18 cellular contexts compared by ENCODE assay signal in the genomic region with DNA sequence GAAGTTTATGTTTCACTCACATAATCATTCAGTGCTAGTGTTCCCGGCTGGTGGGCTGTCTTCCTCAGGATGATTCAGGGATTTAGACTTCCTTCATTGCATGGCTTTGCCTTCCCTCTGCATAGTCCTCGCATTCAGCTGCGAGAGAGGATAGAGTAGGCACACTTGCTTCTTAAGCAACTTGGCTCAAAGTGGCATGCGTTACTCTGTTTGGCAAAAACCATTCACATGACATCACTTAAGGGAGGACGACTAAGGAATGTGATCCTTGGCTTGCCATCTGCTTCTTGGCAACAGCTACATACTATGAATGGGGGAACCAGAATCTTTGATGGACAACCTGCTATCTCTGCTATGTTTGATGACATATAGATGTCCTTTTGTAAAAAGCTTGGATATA.
DNase-seq lines count a peak whose midpoint lies in the region; ATAC-seq and TF ChIP-seq lines count a peak whose summit lies in the region.
"Had no signal": no experiment of that assay in that cellular context is flagged by ENCODE, and none has a peak within 500 bp of the region (broad histone marks: within the 10 kb centered on the region; RNA-seq: fewer than 3 reads in every experiment).

No MANE protein-coding gene starts in this region.

- H3K4me3 ChIP-seq in MG63 (no peak overlapping the region), mesenchymal stem cell (ENCODE audit: insufficient read depth in 1 of 2, low read depth in 1 of 2, low read length in 2 of 2) (no peak overlapping the region)
- H3K4me3 ChIP-seq: ovary had no signal

- H3K9me3 Mint-ChIP-seq in endothelial cell (ENCODE audit: unreplicated experiment), result no peaks in the 10 kb centered on the region
- H3K9me3 Mint-ChIP-seq in activated T-helper 17 cell treated with anti-CD3 and anti-CD28 coated beads, Interleukin-2, amount 50 U/mL, for 72 hours, result peaks cover 7% of the 10 kb centered on the region

- H3K27ac ChIP-seq in mesenchymal stem cell (ENCODE audit: low read length, poor library complexity, severe bottlenecking), result no peak overlapping the region
- H3K27ac ChIP-seq: ovary had no signal

- no peak overlapping the region for H2BK15ac ChIP-seq in mesenchymal stem cell (ENCODE audit: low read depth, poor library complexity, severe bottlenecking)

- H4K91ac ChIP-seq in mesenchymal stem cell (ENCODE audit: low read length), result no peak overlapping the region

- H3K27ac Mint-ChIP-seq in endothelial cell (ENCODE audit: unreplicated experiment), result peak overlapping the region; percentile 84
- H3K27ac Mint-ChIP-seq in activated T-helper 17 cell treated with anti-CD3 and anti-CD28 coated beads, Interleukin-2, amount 50 U/mL, for 72 hours, result no peak overlapping the region
- H3K27ac Mint-ChIP-seq: activated B cell treated with CpG ODN at 0.5 μM for 24 hours had no signal

- no peaks in the 10 kb centered on the region for H3K27me3 ChIP-seq in MG63
- no peaks in the 10 kb centered on the region for H3K27me3 ChIP-seq in mesenchymal stem cell (ENCODE audit: control insufficient read depth in 1 of 2, insufficient read depth in 1 of 2, low read length in 2 of 2)
- H3K27me3 ChIP-seq: ovary had no signal

- 65% methylated on average over 5 of the region's 5 CpGs for WGBS in mesenchymal stem cell

- no peak overlapping the region for H3K9ac ChIP-seq in mesenchymal stem cell (ENCODE audit: low read length)

- no peak overlapping the region for H2AK5ac ChIP-seq in mesenchymal stem cell (ENCODE audit: low read length, severe bottlenecking)

- H3K36me3 ChIP-seq in MG63 (no peaks in the 10 kb centered on the region), mesenchymal stem cell (ENCODE audit: control insufficient read depth in 1 of 2, insufficient read depth in 2 of 2, low read depth in 1 of 2, low read length in 2 of 2) (no peaks in the 10 kb centered on the region)
- H3K36me3 ChIP-seq: ovary had no signal

- H2BK5ac ChIP-seq in mesenchymal stem cell (ENCODE audit: low read depth, low read length, poor library complexity, severe bottlenecking), result no peak overlapping the region

- H3K9me3 ChIP-seq in MG63 (no peaks in the 10 kb centered on the region), mesenchymal stem cell (ENCODE audit: control insufficient read depth, low read length) (no peaks in the 10 kb centered on the region)
- H3K9me3 ChIP-seq: ovary had no signal

- peaks cover 2% of the 10 kb centered on the region for H3K27me3 Mint-ChIP-seq in endothelial cell (ENCODE audit: unreplicated experiment)
- no peaks in the 10 kb centered on the region for H3K27me3 Mint-ChIP-seq in activated T-helper 17 cell treated with anti-CD3 and anti-CD28 coated beads, Interleukin-2, amount 50 U/mL, for 72 hours
- H3K27me3 Mint-ChIP-seq: activated B cell treated with CpG ODN at 0.5 μM for 24 hours had no signal

- H3K23ac ChIP-seq in mesenchymal stem cell (ENCODE audit: low read length in 2 of 2), result no peak overlapping the region

- no peak overlapping the region for H2BK12ac ChIP-seq in mesenchymal stem cell (ENCODE audit: low read length in 2 of 2)

- H3K4me3 Mint-ChIP-seq in endothelial cell (ENCODE audit: unreplicated experiment), result no peak overlapping the region
- no peak overlapping the region for H3K4me3 Mint-ChIP-seq in activated T-helper 17 cell treated with anti-CD3 and anti-CD28 coated beads, Interleukin-2, amount 50 U/mL, for 72 hours
- H3K4me3 Mint-ChIP-seq: activated B cell treated with CpG ODN at 0.5 μM for 24 hours had no signal

- H3K79me1 ChIP-seq in mesenchymal stem cell (replicated peaks; ENCODE audit: low read length, poor library complexity, severe bottlenecking), result no peaks in the 10 kb centered on the region

- no peak overlapping the region for H3K4me2 ChIP-seq in mesenchymal stem cell (ENCODE audit: low read length, poor library complexity, severe bottlenecking)

- H3K18ac ChIP-seq in mesenchymal stem cell (ENCODE audit: low read depth in 1 of 2, low read length in 2 of 2), result no peak overlapping the region

- no peak overlapping the region for H3K4ac ChIP-seq in mesenchymal stem cell (ENCODE audit: low read depth in 1 of 2, low read length in 2 of 2)

- in situ Hi-C loops in ACHN (cut with HindIII; ENCODE audit: low pct_ligation_motif_present, low pct_unique_long_range_greater_than_20kb, low sequenced_read_pairs), result no loop called here

- H4K8ac ChIP-seq in mesenchymal stem cell (ENCODE audit: low read length), result no peak overlapping the region

- H3K4me1 Mint-ChIP-seq in endothelial cell (ENCODE audit: unreplicated experiment), result peaks cover 44% of the 10 kb centered on the region
- H3K4me1 Mint-ChIP-seq in activated T-helper 17 cell treated with anti-CD3 and anti-CD28 coated beads, Interleukin-2, amount 50 U/mL, for 72 hours, result no peaks in the 10 kb centered on the region
- H3K4me1 Mint-ChIP-seq: activated B cell treated with CpG ODN at 0.5 μM for 24 hours had no signal

- DNase-seq in ACHN (peak; percentile 20), MG63 (peak; percentile 5), endothelial cell (ENCODE audit: low spot score) (no peak), mesenchymal stem cell (peak; percentile 3), activated T-cell treated with anti-CD3 and anti-CD28 coated beads for 4 hours (no peak), GF-D8 (lab: John Stamatoyannopoulos, UW) (no peak), NCI-H2107 (lab: John Stamatoyannopoulos, UW) (no peak)
- DNase-seq: activated B cell treated with CpG ODN at 0.5 μM for 24 hours; activated effector memory CD4-positive, alpha-beta T cell treated with Interleukin-2 at 50 U/mL for 16 hours; foreskin melanocyte; H7; IMR-90; NCI-H1694; NCI-H510A; ovary; stimulated activated CD4-positive, alpha-beta T cell treated with anti-CD3 and anti-CD28 coated beads, Interleukin-2, amount 100 ng/mL, for 48 hours; T-helper 2 cell had no signal

- H3K4me1 ChIP-seq in mesenchymal stem cell (ENCODE audit: control insufficient read depth, insufficient read depth, low read depth, low read length), result no peaks in the 10 kb centered on the region

- no peaks in the 10 kb centered on the region for H3K36me3 Mint-ChIP-seq in endothelial cell (ENCODE audit: low read depth, unreplicated experiment)
- H3K36me3 Mint-ChIP-seq in activated T-helper 17 cell treated with anti-CD3 and anti-CD28 coated beads, Interleukin-2, amount 50 U/mL, for 72 hours (ENCODE audit: low read depth), result no peaks in the 10 kb centered on the region

- H3K14ac ChIP-seq in mesenchymal stem cell (ENCODE audit: low read length in 2 of 2), result no peak overlapping the region

- no peak overlapping the region for H2BK120ac ChIP-seq in mesenchymal stem cell (ENCODE audit: low read depth, low read length)

- TF ChIP-seq CTCF in endothelial cell (IDR thresholded peaks at IDR 0.05; ENCODE audit: unreplicated experiment), result no peak

- ATAC-seq in activated T-helper 17 cell treated with anti-CD3 and anti-CD28 coated beads, Interleukin-2, amount 50 U/mL, for 72 hours (replicated peaks), result no peak

- H2AFZ ChIP-seq in mesenchymal stem cell (ENCODE audit: low read depth, low read length), result no peak overlapping the region

Comparison
In these comparisons a context has a peak if more than half of its experiments do, and no peak if none do; other contexts are left out.
1. DNase-seq: peak in ACHN (single experiment), MG63 (single experiment) and mesenchymal stem cell (single experiment); none in endothelial cell (single experiment), activated T-cell treated with anti-CD3 and anti-CD28 coated beads for 4 hours (single experiment), GF-D8 (single experiment) and NCI-H2107 (single experiment).